8 cellular contexts compared by ENCODE assay signal in genomic region chr15:92900712-92901052, GRCh38. TPM values are rescaled to one million over a fixed set of nuclear protein-coding genes. Genes with fewer than 3 reads are reported as not detected.
A peak's percentile ranks its signal among the peaks of the same experiment; 100 is the strongest.
DNase-seq lines count a peak whose midpoint lies in the region; ATAC-seq and TF ChIP-seq lines count a peak whose summit lies in the region.

No MANE protein-coding gene starts in this region.

- intact Hi-C loops in colonic mucosa (cut with DNase I) = loop anchor here (5.0 kb wide), 1 partner anchor 93 kb away; no protein-coding TSS in a partner anchor

- H3K27ac ChIP-seq in MM.1S (ENCODE audit: low read length) = peak overlapping the region; percentile 97
- H3K27ac ChIP-seq in colonic mucosa = peak overlapping the region; percentile 98

- POLR2A ChIA-PET in BJ (lab: Charles Lee) = interaction anchor here (0.6 to 1.6 kb wide), 7 partner anchors 15 to 99 kb away, joined by 3 to 16 read pairs (median 4); no protein-coding TSS in a partner anchor

- no peak overlapping the region for H3K4me2 ChIP-seq in MM.1S (ENCODE audit: low read depth, low read length)

- ATAC-seq in naive B cell (ENCODE audit: low read depth in 2 of 2) = no peak

- peak overlapping the region; percentile 86 to 100 (median 98) for H3K4me3 Mint-ChIP-seq in naive B cell

- H3K9me3 Mint-ChIP-seq in naive B cell = peaks cover 0 to 7% (median 0%) of the 10 kb centered on the region in 7 donors

- peaks cover 11 to 35% of the 10 kb centered on the region in 2 donors for H3K36me3 Mint-ChIP-seq in naive B cell

- H3K4me3 ChIP-seq in BJ (ENCODE audit: low read depth, low read length) = peak overlapping the region; percentile 57
- H3K4me3 ChIP-seq in MM.1S (ENCODE audit: low read length) = peak overlapping the region; percentile 64
- H3K4me3 ChIP-seq in colonic mucosa = peak overlapping the region; percentile 41

- H3K4me1 Mint-ChIP-seq in naive B cell = peaks cover 32 to 67% (median 46%) of the 10 kb centered on the region in 3 donors

- CTCF ChIA-PET in BJ (lab: Yijun Ruan, JAX) = interaction anchor here (0.6 to 1.6 kb wide), 4 partner anchors 12 to 92 kb away, joined by 3 to 11 read pairs (median 6); no protein-coding TSS in a partner anchor

- H3K9me2 ChIP-seq in MM.1S (replicated peaks; ENCODE audit: insufficient read depth, low read length) = no peaks in the 10 kb centered on the region

- H3K9ac ChIP-seq in MM.1S (ENCODE audit: low read length) = peak overlapping the region; percentile 88
- peak overlapping the region; percentile 83 to 96 for H3K9ac ChIP-seq in colonic mucosa (ENCODE audit: low read depth in 2 of 2, low read length in 2 of 2)

- H3K4me1 ChIP-seq in MM.1S (ENCODE audit: low read length) = peaks cover 26% of the 10 kb centered on the region; the same call in 1 of the 2 replicates
- H3K4me1 ChIP-seq in colonic mucosa = no peaks in the 10 kb centered on the region

- peaks cover 98% of the 10 kb centered on the region for H3K79me2 ChIP-seq in MM.1S (ENCODE audit: low read length)

- H3K9me3 ChIP-seq in MM.1S (replicated peaks; ENCODE audit: insufficient read depth, low read length) (no peaks in the 10 kb centered on the region), colonic mucosa (no peaks in the 10 kb centered on the region)

- H3K36me3 ChIP-seq in BJ (ENCODE audit: control insufficient read depth, insufficient read depth, low read length) = no peaks in the 10 kb centered on the region
- peaks cover 5% of the 10 kb centered on the region; the same call in 1 of the 2 replicates for H3K36me3 ChIP-seq in MM.1S (replicated peaks; ENCODE audit: insufficient read depth, low read length)
- H3K36me3 ChIP-seq in colonic mucosa = no peaks in the 10 kb centered on the region

- no peaks in the 10 kb centered on the region for H4K20me1 ChIP-seq in MM.1S (ENCODE audit: insufficient read depth, low read length)

- TF ChIP-seq CTCF in BJ (IDR thresholded peaks at IDR 0.05; ENCODE audit: insufficient read depth, low read depth, low read length) (no peak), MM.1S (IDR thresholded peaks at IDR 0.05; ENCODE audit: low read length) (no peak), colonic mucosa (IDR thresholded peaks at IDR 0.05) (no peak)

- no peaks in the 10 kb centered on the region for H3K27me3 Mint-ChIP-seq in naive B cell

- DNase-seq in BJ (ENCODE audit: low read depth) = no peak
- DNase-seq in MM.1S = no peak
- DNase-seq in colonic mucosa = no peak
- DNase-seq in naive B cell = no peak
- no peak for DNase-seq in SHP77 treated with DMSO at 0.1 percent for 48 hours (lab: John Stamatoyannopoulos, UW)
- DNase-seq in DMS79 (lab: John Stamatoyannopoulos, UW) = no peak
- DNase-seq in NCI-H1417 treated with DMSO at 0.1 percent for 48 hours (lab: John Stamatoyannopoulos, UW) = no peak
- no peak for DNase-seq in HCEC 1CT

- H2AFZ ChIP-seq in MM.1S (ENCODE audit: low read length) = no peak overlapping the region

- H3K27me3 ChIP-seq in BJ (ENCODE audit: control insufficient read depth, insufficient read depth, low read length) (no peaks in the 10 kb centered on the region), MM.1S (replicated peaks; ENCODE audit: insufficient read depth, low read length) (no peaks in the 10 kb centered on the region), colonic mucosa (no peaks in the 10 kb centered on the region)

- H3F3A ChIP-seq in MM.1S (ENCODE audit: insufficient read depth, low read length) = peaks cover 68% of the 10 kb centered on the region

- H3K27ac Mint-ChIP-seq in naive B cell = peak overlapping the region; percentile 99 to 100 (median 100)

RNA-seq across cellular contexts. Expression of gene CHD2, which starts 0.6 kb away (rescaled TPM):
- polyA plus RNA-seq in BJ (2011; rRNA removed) = 38.2 and 47.3 TPM in 2 replicates
- polyA minus RNA-seq in BJ (2011; rRNA and poly(A)+ RNA removed) = 59.7 and 67.5 TPM in 2 replicates
- total RNA-seq in colonic mucosa = 100 to 1,000 TPM in 1 of 2 donors, 10 to 100 TPM in 1; 87.5 to 121 TPM
- polyA plus RNA-seq in naive B cell (ENCODE audit: low read depth in 6 of 6) = 100 to 1,000 TPM in 1 of 6 donors, 10 to 100 TPM in 5; 41.6 to 134 (median 85.2) TPM
